ENCODE assay signal across 28 cellular contexts in the genomic region with DNA sequence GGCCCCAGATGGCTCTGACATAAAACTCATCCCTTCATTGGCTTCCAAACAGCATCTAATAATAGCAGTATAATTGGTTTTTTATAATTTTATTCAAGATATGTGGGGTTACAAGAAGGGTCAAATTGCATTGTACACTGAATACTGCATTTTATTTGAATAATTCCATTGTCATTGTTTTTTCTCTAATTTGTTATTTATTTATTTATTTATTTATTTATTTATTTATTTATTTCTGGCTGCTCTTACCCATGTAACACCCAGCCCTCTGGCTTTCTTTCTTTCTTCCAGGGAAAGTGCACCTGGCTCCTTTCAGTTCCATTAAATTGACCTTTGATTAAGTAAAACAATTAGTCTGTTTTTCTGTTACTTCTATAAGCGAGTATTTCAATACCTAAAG.
"Had no signal": no experiment of that assay in that cellular context is flagged by ENCODE, and none has a peak within 500 bp of the region (broad histone marks: within the 10 kb centered on the region; RNA-seq: fewer than 3 reads in every experiment).

No MANE protein-coding gene starts in this region.

- H3K79me2 ChIP-seq: hepatocyte had no signal

- H2AFZ ChIP-seq: hepatocyte had no signal

- H3K9me3 ChIP-seq: colonic mucosa, esophagus muscularis mucosa, esophagus squamous epithelium, gastrocnemius medialis, gastroesophageal sphincter had no signal

- H3K4me2 ChIP-seq: hepatocyte had no signal

- H3K4me3 ChIP-seq: colonic mucosa, coronary artery, dorsolateral prefrontal cortex, esophagus muscularis mucosa, esophagus squamous epithelium, gastrocnemius medialis, gastroesophageal sphincter, heart left ventricle, heart right ventricle, hepatocyte had no signal

- H3K27me3 ChIP-seq: colonic mucosa, dorsolateral prefrontal cortex, esophagus muscularis mucosa, esophagus squamous epithelium, foreskin keratinocyte, gastrocnemius medialis, gastroesophageal sphincter, heart left ventricle, heart right ventricle, hepatocyte had no signal

- H3K27ac ChIP-seq: colonic mucosa, coronary artery, dorsolateral prefrontal cortex, epithelial cell of prostate, esophagus muscularis mucosa, esophagus squamous epithelium, foreskin keratinocyte, gastrocnemius medialis, gastroesophageal sphincter, heart left ventricle, heart right ventricle, hepatocyte had no signal

- H3K36me3 ChIP-seq: colonic mucosa, esophagus muscularis mucosa, esophagus squamous epithelium, gastrocnemius medialis, gastroesophageal sphincter, heart left ventricle, heart right ventricle had no signal

- H3K4me1 ChIP-seq: colonic mucosa, esophagus muscularis mucosa, esophagus squamous epithelium, foreskin keratinocyte, gastrocnemius medialis, gastroesophageal sphincter, heart left ventricle, heart right ventricle had no signal

- ATAC-seq: effector memory CD8-positive, alpha-beta T cell; esophagus mucosa; foreskin keratinocyte; gastrocnemius medialis; gastroesophageal sphincter; heart left ventricle; heart right ventricle had no signal

- DNase-seq: colonic mucosa; cortex of kidney; dermis blood vessel endothelial cell; dorsolateral prefrontal cortex; effector CD4-positive, alpha-beta T cell; effector CD8-positive, alpha-beta T cell; effector memory CD4-positive, alpha-beta T cell; effector memory CD8-positive, alpha-beta T cell; endodermal cell; erythroblast; esophagus squamous epithelium; foreskin fibroblast; foreskin keratinocyte; foreskin melanocyte; gastrocnemius medialis; glutamatergic neuron; head of caudate nucleus; heart left ventricle; heart right ventricle had no signal

- FAIRE-seq: endometrium, endothelial cell of umbilical vein, frontal cortex had no signal
